26 cellular contexts compared by ENCODE assay signal in genomic region chr12:115297445-115297844, GRCh38.
"Had no signal": no experiment of that assay in that cellular context is flagged by ENCODE, and none has a peak within 500 bp of the region (broad histone marks: within the 10 kb centered on the region; RNA-seq: fewer than 3 reads in every experiment).

No MANE protein-coding gene starts in this region.

- H3K27ac Mint-ChIP-seq: dendritic cell treated with granulocyte-macrophage colony-stimulating factor and Interleukin-4, amounts not matched to agents 40 ng/mL and 50 ng/mL, for 4 days; endodermal cell; immature natural killer cell; memory B cell; natural killer cell treated with Interleukin-12 subunit alpha and Interleukin-12 subunit beta and Interleukin-15 and Interleukin-18, amount 100 ng/mL, for 72 hours; stimulated activated naive B cell treated with anti-CD40 and anti-IgM and Interleukin-4, amounts not matched to agents 10 μg/mL and 1 μg/mL and 100 μg/mL, for 72 hours; stimulated activated naive CD8-positive, alpha-beta T cell treated with anti-CD3 and anti-CD28 coated beads, Interleukin-15, Interleukin-2, amounts not matched to agents 100 ng/mL and 50 ng/mL, for 24 hours had no signal

- H3K27ac ChIP-seq: colonic mucosa, prostate gland, right atrium auricular region, sigmoid colon, spleen, thoracic aorta, tibial nerve, upper lobe of left lung had no signal

- H3K27me3 Mint-ChIP-seq: dendritic cell treated with granulocyte-macrophage colony-stimulating factor and Interleukin-4, amounts not matched to agents 40 ng/mL and 50 ng/mL, for 4 days; memory B cell; natural killer cell treated with Interleukin-12 subunit alpha and Interleukin-12 subunit beta and Interleukin-15 and Interleukin-18, amount 100 ng/mL, for 72 hours; stimulated activated naive B cell treated with anti-CD40 and anti-IgM and Interleukin-4, amounts not matched to agents 10 μg/mL and 1 μg/mL and 100 μg/mL, for 72 hours; stimulated activated naive CD8-positive, alpha-beta T cell treated with anti-CD3 and anti-CD28 coated beads, Interleukin-15, Interleukin-2, amounts not matched to agents 100 ng/mL and 50 ng/mL, for 24 hours had no signal

- H3K4me3 ChIP-seq: colonic mucosa, lung, prostate gland, right atrium auricular region, sigmoid colon, spleen, thoracic aorta, tibial nerve, upper lobe of left lung had no signal

- FAIRE-seq: frontal cortex, urothelium cell line had no signal

- H3K36me3 ChIP-seq: colonic mucosa, prostate gland, right atrium auricular region, sigmoid colon, spleen, thoracic aorta, tibial nerve, upper lobe of left lung had no signal

- H3K36me3 Mint-ChIP-seq: immature natural killer cell; memory B cell; naive B cell; natural killer cell treated with Interleukin-12 subunit alpha and Interleukin-12 subunit beta and Interleukin-15 and Interleukin-18, amount 100 ng/mL, for 72 hours; stimulated activated naive B cell treated with anti-CD40 and anti-IgM and Interleukin-4, amounts not matched to agents 10 μg/mL and 1 μg/mL and 100 μg/mL, for 72 hours had no signal

- ATAC-seq: left lobe of liver; natural killer cell treated with Interleukin-12 subunit alpha and Interleukin-12 subunit beta and Interleukin-15 and Interleukin-18, amount 100 ng/mL, for 72 hours; stimulated activated naive B cell treated with anti-CD40 and anti-IgM and Interleukin-4, amounts not matched to agents 10 μg/mL and 1 μg/mL and 100 μg/mL, for 72 hours had no signal

- H3K9me3 ChIP-seq: colonic mucosa, prostate gland, right atrium auricular region, sigmoid colon, spleen, thoracic aorta, tibial nerve, upper lobe of left lung had no signal

- H3K4me3 Mint-ChIP-seq: dendritic cell treated with granulocyte-macrophage colony-stimulating factor and Interleukin-4, amounts not matched to agents 40 ng/mL and 50 ng/mL, for 4 days; endodermal cell; immature natural killer cell; memory B cell; natural killer cell treated with Interleukin-12 subunit alpha and Interleukin-12 subunit beta and Interleukin-15 and Interleukin-18, amount 100 ng/mL, for 72 hours; neural crest cell; stimulated activated naive B cell treated with anti-CD40 and anti-IgM and Interleukin-4, amounts not matched to agents 10 μg/mL and 1 μg/mL and 100 μg/mL, for 72 hours; stimulated activated naive CD8-positive, alpha-beta T cell treated with anti-CD3 and anti-CD28 coated beads, Interleukin-15, Interleukin-2, amounts not matched to agents 100 ng/mL and 50 ng/mL, for 24 hours had no signal

- H3K4me1 ChIP-seq: colonic mucosa, prostate gland, right atrium auricular region, spleen, tibial nerve had no signal

- H3K4me1 Mint-ChIP-seq: endodermal cell; immature natural killer cell; naive B cell; stimulated activated naive B cell treated with anti-CD40 and anti-IgM and Interleukin-4, amounts not matched to agents 10 μg/mL and 1 μg/mL and 100 μg/mL, for 72 hours had no signal

- H3K27me3 ChIP-seq: colonic mucosa, right atrium auricular region, sigmoid colon, spleen, tibial nerve, upper lobe of left lung had no signal

- H3K9me3 Mint-ChIP-seq: dendritic cell treated with granulocyte-macrophage colony-stimulating factor and Interleukin-4, amounts not matched to agents 40 ng/mL and 50 ng/mL, for 4 days; endodermal cell had no signal

- DNase-seq: colonic mucosa; effector CD8-positive, alpha-beta T cell; endodermal cell; hypothalamus; immature natural killer cell; islet precursor cell; naive B cell; nucleus accumbens; sigmoid colon; spleen; stimulated activated CD4-positive, alpha-beta T cell treated with anti-CD3 and anti-CD28 coated beads, Interleukin-2, amount 100 ng/mL, for 48 hours; stimulated activated naive B cell treated with anti-CD40 and anti-IgM and Interleukin-4, amounts not matched to agents 10 μg/mL and 1 μg/mL and 100 μg/mL, for 72 hours; upper lobe of left lung had no signal
